In genomic region chr3:129829640-129830039, GRCh38 we compare ENCODE assay signal across 8 cellular contexts.
DNase-seq lines count a peak whose midpoint lies in the region; ATAC-seq and TF ChIP-seq lines count a peak whose summit lies in the region.

No MANE protein-coding gene starts in this region.

- H2AFZ ChIP-seq in GM23248 (peak overlapping the region; percentile 19; the same call in 1 of the 2 replicates), osteoblast (ENCODE audit: low read length) (no peak overlapping the region)

- H3K4me1 Mint-ChIP-seq in CD14-positive monocyte = peaks cover 34% of the 10 kb centered on the region
- H3K4me1 Mint-ChIP-seq in activated CD4-positive, alpha-beta T cell treated with anti-CD3 and anti-CD28 coated beads, Interleukin-2, amount 10 ng/mL, durations not matched to agents 7 days and 5 days = peaks cover 18% of the 10 kb centered on the region

- H3F3A ChIP-seq in GM23248 (ENCODE audit: insufficient read depth) = peaks cover 28% of the 10 kb centered on the region

- peak overlapping the region in 1 of 7 donors; percentile 4 for H3K27ac Mint-ChIP-seq in CD14-positive monocyte
- no peak overlapping the region for H3K27ac Mint-ChIP-seq in activated CD4-positive, alpha-beta T cell treated with anti-CD3 and anti-CD28 coated beads, Interleukin-2, amount 10 ng/mL, durations not matched to agents 7 days and 5 days

- peaks cover 0 to 7% of the 10 kb centered on the region in 2 donors for H3K36me3 Mint-ChIP-seq in CD14-positive monocyte
- H3K36me3 Mint-ChIP-seq in activated CD4-positive, alpha-beta T cell treated with anti-CD3 and anti-CD28 coated beads, Interleukin-2, amount 10 ng/mL, durations not matched to agents 7 days and 5 days (ENCODE audit: low read depth) = no peaks in the 10 kb centered on the region

- TF ChIP-seq CTCF in CD14-positive monocyte (IDR thresholded peaks at IDR 0.05) (peak; percentile 70), gastroesophageal sphincter (IDR thresholded peaks at IDR 0.05) (peak; percentile 42 to 79 (median 74)), osteoblast (IDR thresholded peaks at IDR 0.05; ENCODE audit: extremely low read depth, low read depth, low read length) (peak; percentile 80)

- H3K79me2 ChIP-seq in GM23248 (ENCODE audit: insufficient read depth) = peaks cover 14% of the 10 kb centered on the region; the same call in 1 of the 2 replicates
- peaks cover 14% of the 10 kb centered on the region for H3K79me2 ChIP-seq in osteoblast (ENCODE audit: insufficient read depth, low read length)

- in situ Hi-C loops in GM23248 (cut with MboI) = loop anchor here (10.0 kb wide), 1 partner anchor 175 kb away; no protein-coding TSS in a partner anchor

- H3K27me3 Mint-ChIP-seq in CD14-positive monocyte (ENCODE audit: low read depth in 3 of 3) = no peaks in the 10 kb centered on the region
- no peaks in the 10 kb centered on the region for H3K27me3 Mint-ChIP-seq in activated CD4-positive, alpha-beta T cell treated with anti-CD3 and anti-CD28 coated beads, Interleukin-2, amount 10 ng/mL, durations not matched to agents 7 days and 5 days

- H3K27me3 ChIP-seq in GM23248 (replicated peaks; ENCODE audit: insufficient read depth) (no peaks in the 10 kb centered on the region), gastroesophageal sphincter (no peaks in the 10 kb centered on the region), osteoblast (ENCODE audit: insufficient read depth, low read length) (no peaks in the 10 kb centered on the region)

- POLR2A ChIA-PET in activated CD4-positive, alpha-beta T cell treated with anti-CD3 and anti-CD28 coated beads, Interleukin-2, amount 10 ng/mL, durations not matched to agents 7 days and 5 days (lab: Charles Lee) = no interaction called here

- DNase-seq in CD14-positive monocyte (ENCODE audit: low spot score) = peak; percentile 50
- peak; percentile 94 for DNase-seq in GM23248
- DNase-seq in NCI-H226 = peak; percentile 76
- DNase-seq in activated CD4-positive, alpha-beta T cell treated with anti-CD3 and anti-CD28 coated beads, Interleukin-2, amount 10 ng/mL, durations not matched to agents 7 days and 5 days = peak; percentile 37
- peak; percentile 59 for DNase-seq in osteoblast (ENCODE audit: insufficient read length, low spot score, missing footprints)

- H3K27ac ChIP-seq in GM23248 (peak overlapping the region; percentile 78), gastroesophageal sphincter (peak overlapping the region; percentile 11 to 68 (median 28)), osteoblast (ENCODE audit: low read depth, low read length) (peak overlapping the region; percentile 79)

- intact Hi-C loops in CD14-positive monocyte (cut with micrococcal nuclease) = loop anchor here (2.0 to 10.0 kb wide), 6 partner anchors 105 to 447 kb away; no protein-coding TSS in a partner anchor

- H3K9me2 ChIP-seq in GM23248 (ENCODE audit: insufficient read depth) = no peaks in the 10 kb centered on the region

- H4K20me1 ChIP-seq in GM23248 (ENCODE audit: insufficient read depth) = no peaks in the 10 kb centered on the region
- H4K20me1 ChIP-seq in osteoblast (ENCODE audit: insufficient read depth, low read length) = no peaks in the 10 kb centered on the region

- H3K4me3 Mint-ChIP-seq in CD14-positive monocyte = no peak overlapping the region
- H3K4me3 Mint-ChIP-seq in activated CD4-positive, alpha-beta T cell treated with anti-CD3 and anti-CD28 coated beads, Interleukin-2, amount 10 ng/mL, durations not matched to agents 7 days and 5 days = no peak overlapping the region

- H3K36me3 ChIP-seq in GM23248 (ENCODE audit: low read depth) = no peaks in the 10 kb centered on the region
- H3K36me3 ChIP-seq in gastroesophageal sphincter = peaks cover 0 to 6% of the 10 kb centered on the region in 2 donors
- no peaks in the 10 kb centered on the region for H3K36me3 ChIP-seq in osteoblast (ENCODE audit: insufficient read depth, low read length)

- peak overlapping the region; percentile 25 for H3K4me3 ChIP-seq in GM23248
- no peak overlapping the region for H3K4me3 ChIP-seq in gastroesophageal sphincter
- H3K4me3 ChIP-seq in osteoblast (ENCODE audit: insufficient read depth, low read length) = peak overlapping the region; percentile 4

- H3K4me2 ChIP-seq in GM23248 (ENCODE audit: unreplicated experiment) = peak overlapping the region; percentile 49
- peak overlapping the region; percentile 65 for H3K4me2 ChIP-seq in osteoblast (ENCODE audit: insufficient read depth, low read length)

- TF ChIP-seq POLR2A in gastroesophageal sphincter (IDR thresholded peaks at IDR 0.05) = no peak

- ATAC-seq in gastroesophageal sphincter (peak; percentile 88), GM18873 (IDR thresholded peaks at IDR 0.05; ENCODE audit: low FRiP score, unreplicated experiment) (no peak), GM18867 (IDR thresholded peaks at IDR 0.05; ENCODE audit: unreplicated experiment) (no peak)

- H3K9ac ChIP-seq in GM23248 = peak overlapping the region; percentile 38; the same call in 1 of the 2 replicates

- TF ChIP-seq EP300 in gastroesophageal sphincter (IDR thresholded peaks at IDR 0.05) = no peak

- no peaks in the 10 kb centered on the region for H3K9me3 Mint-ChIP-seq in CD14-positive monocyte
- no peaks in the 10 kb centered on the region for H3K9me3 Mint-ChIP-seq in activated CD4-positive, alpha-beta T cell treated with anti-CD3 and anti-CD28 coated beads, Interleukin-2, amount 10 ng/mL, durations not matched to agents 7 days and 5 days

- CTCF ChIA-PET in activated CD4-positive, alpha-beta T cell treated with anti-CD3 and anti-CD28 coated beads, Interleukin-2, amount 10 ng/mL, durations not matched to agents 7 days and 5 days (lab: Charles Lee) = interaction anchor here (0.6 to 1.1 kb wide), 2 partner anchors 37 to 855 kb away, joined by 3 to 4 read pairs; no protein-coding TSS in a partner anchor

- H3K4me1 ChIP-seq in GM23248 (ENCODE audit: insufficient read depth) = peaks cover 37% of the 10 kb centered on the region
- peaks cover 0 to 44% (median 4%) of the 10 kb centered on the region in 3 donors for H3K4me1 ChIP-seq in gastroesophageal sphincter
- H3K4me1 ChIP-seq in osteoblast (ENCODE audit: insufficient read depth, low read length) = peaks cover 27% of the 10 kb centered on the region

- H3K9me3 ChIP-seq in GM23248 (ENCODE audit: low read depth) (no peaks in the 10 kb centered on the region), gastroesophageal sphincter (no peaks in the 10 kb centered on the region), osteoblast (ENCODE audit: low read depth, low read length) (no peaks in the 10 kb centered on the region)

Comparison
In these comparisons a context has a peak if more than half of its experiments do, and no peak if none do; other contexts are left out.
1. DNase-seq: peak in every context shown above with its lines; median percentile 94 in GM23248; 76 in NCI-H226; 59 in osteoblast; 50 in CD14-positive monocyte; 37 in activated CD4-positive, alpha-beta T cell treated with anti-CD3 and anti-CD28 coated beads, Interleukin-2, amount 10 ng/mL, durations not matched to agents 7 days and 5 days.
2. H3K27ac ChIP-seq: peak in every context shown above with its lines; median percentile 79 in osteoblast; 78 in GM23248; 28 in gastroesophageal sphincter.
3. H3K4me3 ChIP-seq: peak in GM23248 (single experiment) and osteoblast (single experiment); none in gastroesophageal sphincter (0 of 2).
4. Peak in every context shown above with its lines, with median percentiles within 50 percentile points of each other: CTCF ChIP-seq.